Comparison of ENCODE assay signal across 1 cellular context in genomic region chr1:171781167-171781875, GRCh38.
TF ChIP-seq lines count a peak whose summit lies in the region.

TSS of gene METTL13 (plus strand) at chr1:171781660. CDS start at chr1:171781968, 308 bp downstream.

TF ChIP-seq in K562, 482 proteins besides CTCF, POLR2A, EP300 and RAD21 (continued from another document and continues in another):
- no peak for TF ChIP-seq ZHX1 (conservative IDR thresholded peaks at IDR 0.05; ENCODE audit: low read length)
- TF ChIP-seq ZBED1 (IDR thresholded peaks at IDR 0.05) = no peak
- TF ChIP-seq ZNF146 (CRISPR knock-in tag; IDR thresholded peaks at IDR 0.05; ENCODE audit: unreplicated experiment) = no peak
- no peak for TF ChIP-seq ZBTB1 (CRISPR knock-in tag; IDR thresholded peaks at IDR 0.05; ENCODE audit: borderline replicate concordance, low read depth)
- TF ChIP-seq ZBTB12 (CRISPR knock-in tag; IDR thresholded peaks at IDR 0.05) = peak; percentile 92
- TF ChIP-seq PURB (CRISPR knock-in tag; IDR thresholded peaks at IDR 0.05; ENCODE audit: low read depth) = no peak
- no peak for TF ChIP-seq MCM2 (IDR thresholded peaks at IDR 0.05; ENCODE audit: low read depth)
- no peak for TF ChIP-seq ID3 (CRISPR knock-in tag; IDR thresholded peaks at IDR 0.05)
- TF ChIP-seq ID3 (tag; IDR thresholded peaks at IDR 0.05) = peak; percentile 61; the same call in 1 of the 2 replicates
- no peak for TF ChIP-seq E2F4 (CRISPR knock-in tag; IDR thresholded peaks at IDR 0.05; ENCODE audit: low read depth)
- no peak for TF ChIP-seq NR3C1 (CRISPR knock-in tag; IDR thresholded peaks at IDR 0.05)
- no peak for TF ChIP-seq ZNF780A (CRISPR knock-in tag; IDR thresholded peaks at IDR 0.05)
- no peak for TF ChIP-seq ZNF778 (CRISPR knock-in tag; IDR thresholded peaks at IDR 0.05)
- no peak for TF ChIP-seq ZNF586 (CRISPR knock-in tag; conservative IDR thresholded peaks at IDR 0.05)
- no peak; the same call in 1 of the 2 replicates for TF ChIP-seq USF2 (CRISPR knock-in tag; IDR thresholded peaks at IDR 0.05)
- TF ChIP-seq SMARCA5 (IDR thresholded peaks at IDR 0.05) = no peak
- TF ChIP-seq SMARCC2 (IDR thresholded peaks at IDR 0.05; ENCODE audit: low read depth) = no peak
- peak; percentile 61; the same call in 1 of the 2 replicates for TF ChIP-seq POLR2AphosphoS2 (IDR thresholded peaks at IDR 0.05; ENCODE audit: low read length)
- TF ChIP-seq ZNF695 (CRISPR knock-in tag; IDR thresholded peaks at IDR 0.05) = no peak
- no peak for TF ChIP-seq MYNN (IDR thresholded peaks at IDR 0.05)
- TF ChIP-seq MYNN (CRISPR knock-in tag; IDR thresholded peaks at IDR 0.05) = no peak
- TF ChIP-seq ZNF445 (CRISPR knock-in tag; IDR thresholded peaks at IDR 0.05; ENCODE audit: low read depth) = no peak
- peak; percentile 28; the same call in 1 of the 2 replicates for TF ChIP-seq SMAD4 (CRISPR knock-in tag; conservative IDR thresholded peaks at IDR 0.05)
- no peak for TF ChIP-seq KDM1A (IDR thresholded peaks at IDR 0.05)
- 0 out of 2 replicates have a peak, but pooled peaks have one; percentile 28 for TF ChIP-seq HIVEP1 (CRISPR knock-in tag; IDR thresholded peaks at IDR 0.05)
- peak in 1 of 2 experiments; percentile 44; a peak in 1 of 4 replicates for TF ChIP-seq ZMIZ1 (IDR thresholded peaks at IDR 0.05; ENCODE audit: low read depth in 2 of 2, low read length in 2 of 2)
- TF ChIP-seq E2F1 (CRISPR knock-in tag; IDR thresholded peaks at IDR 0.05) = peak; percentile 66; the same call in 1 of the 2 replicates
- TF ChIP-seq MBD2 (IDR thresholded peaks at IDR 0.05; ENCODE audit: borderline replicate concordance, low read depth) = peak; percentile 98
- no peak for TF ChIP-seq ZNF785 (CRISPR knock-in tag; IDR thresholded peaks at IDR 0.05)
- no peak; the same call in 1 of the 2 replicates for TF ChIP-seq STAT6 (CRISPR knock-in tag; IDR thresholded peaks at IDR 0.05)
- TF ChIP-seq MCM3 (IDR thresholded peaks at IDR 0.05) = no peak
- no peak for TF ChIP-seq KLF13 (tag; IDR thresholded peaks at IDR 0.05; ENCODE audit: borderline replicate concordance, low read depth)
- peak; percentile 23; the same call in 1 of the 2 replicates for TF ChIP-seq USF1 (CRISPR knock-in tag; IDR thresholded peaks at IDR 0.05)
- no peak for TF ChIP-seq ARID3A (IDR thresholded peaks at IDR 0.05; ENCODE audit: borderline replicate concordance, low read depth, low read length)
- TF ChIP-seq ESRRB (CRISPR knock-in tag; IDR thresholded peaks at IDR 0.05; ENCODE audit: borderline replicate concordance) = no peak
- TF ChIP-seq ERF (CRISPR knock-in tag; IDR thresholded peaks at IDR 0.05) = no peak
- peak; percentile 70; the same call in 1 of the 2 replicates for TF ChIP-seq ZBTB7A (IDR thresholded peaks at IDR 0.05; ENCODE audit: borderline replicate concordance, control insufficient read depth, low read depth, low read length)
- no peak for TF ChIP-seq BDP1 (IDR thresholded peaks at IDR 0.05; ENCODE audit: insufficient read depth, insufficient read length)
- peak; percentile 71; the same call in 1 of the 2 replicates for TF ChIP-seq RFX5 (IDR thresholded peaks at IDR 0.05; ENCODE audit: low read depth, low read length)
- peak; percentile 88 for TF ChIP-seq L3MBTL2 (IDR thresholded peaks at IDR 0.05)
- TF ChIP-seq IRF9 (tag; IDR thresholded peaks at IDR 0.05) = no peak
- TF ChIP-seq CEBPB (tag; IDR thresholded peaks at IDR 0.05) = no peak
- TF ChIP-seq RNF219 (CRISPR knock-in tag; IDR thresholded peaks at IDR 0.05) = no peak
- TF ChIP-seq SREBF1 (IDR thresholded peaks at IDR 0.05; ENCODE audit: borderline replicate concordance, low read depth, low read length) = no peak
